8 cellular contexts compared by ENCODE assay signal in genomic region chr20:33663161-33664084, GRCh38. TPM values are rescaled to one million over a fixed set of nuclear protein-coding genes. Genes with fewer than 3 reads are reported as not detected.
DNase-seq lines count a peak whose midpoint lies in the region; ATAC-seq and TF ChIP-seq lines count a peak whose summit lies in the region.

No MANE protein-coding gene starts in this region.

- peak; percentile 71 for TF ChIP-seq POLR2A in erythroblast (IDR thresholded peaks at IDR 0.05; ENCODE audit: low read length)

- H3K9me3 ChIP-seq in HUES6 (ENCODE audit: control insufficient read depth, insufficient read depth, low read depth, low read length) (no peaks in the 10 kb centered on the region), mucosa of rectum (ENCODE audit: control insufficient read depth in 2 of 2, low read length in 2 of 2) (no peaks in the 10 kb centered on the region)

- DNase-seq in AG08396 (ENCODE audit: low spot score): peak; percentile 92
- DNase-seq in activated T-cell treated with anti-CD3 and anti-CD28 coated beads, Interleukin-2, amount 50 U/mL, for 1 hour: peak; percentile 82
- DNase-seq in erythroblast (lab: John Stamatoyannopoulos, UW): peak; percentile 88 to 91
- DNase-seq in stimulated activated CD8-positive, alpha-beta memory T cell treated with anti-CD3 and anti-CD28 coated beads, Interleukin-4, amount 100 ng/mL, for 48 hours: peak; percentile 87

- peak overlapping the region; percentile 79 for H3K9ac ChIP-seq in HUES6 (ENCODE audit: low read length)
- peak overlapping the region; percentile 73 to 93 for H3K9ac ChIP-seq in mucosa of rectum (ENCODE audit: low read depth in 1 of 2, low read length in 2 of 2)

- peaks cover 19% of the 10 kb centered on the region for H3K36me3 ChIP-seq in HUES6 (ENCODE audit: control insufficient read depth, insufficient read depth, low read length)
- H3K36me3 ChIP-seq in mucosa of rectum (ENCODE audit: control insufficient read depth in 2 of 2, insufficient read depth in 2 of 2, low read length in 2 of 2): peaks cover 2 to 7% of the 10 kb centered on the region in 2 donors

- H3K27ac ChIP-seq in HUES6 (ENCODE audit: low read depth, low read length) (peak overlapping the region; percentile 75), mucosa of rectum (ENCODE audit: low read depth in 2 of 2, low read length in 2 of 2) (peak overlapping the region; percentile 72 to 93)

- H3K27me3 ChIP-seq in HUES6 (ENCODE audit: control insufficient read depth, insufficient read depth, low read length) (peaks cover 6% of the 10 kb centered on the region), mucosa of rectum (ENCODE audit: control insufficient read depth in 2 of 2, insufficient read depth in 2 of 2, low read length in 2 of 2) (no peaks in the 10 kb centered on the region)

- ATAC-seq in GM19025 (IDR thresholded peaks at IDR 0.05; ENCODE audit: low read depth, unreplicated experiment): peak; percentile 34

- H3K4me3 ChIP-seq in HUES6 (ENCODE audit: low read depth, low read length) (peak overlapping the region; percentile 89), mucosa of rectum (ENCODE audit: low read length in 2 of 2) (peak overlapping the region; percentile 55 to 84)

- H3K4me1 ChIP-seq in HUES6 (ENCODE audit: control insufficient read depth, insufficient read depth, low read length) (peaks cover 33% of the 10 kb centered on the region), mucosa of rectum (ENCODE audit: control insufficient read depth in 2 of 2, insufficient read depth in 2 of 2, low read length in 2 of 2) (peaks cover 37 to 39% of the 10 kb centered on the region in 2 donors)

TF ChIP-seq in PFSK-1, 5 proteins besides CTCF, POLR2A, EP300 and RAD21:
- TF ChIP-seq TAF1 (IDR thresholded peaks at IDR 0.05; ENCODE audit: borderline replicate concordance, insufficient read depth, low read length) (peak; percentile 47; the same call in 1 of the 2 replicates), POLR2AphosphoS5 (IDR thresholded peaks at IDR 0.05; ENCODE audit: low read depth, low read length) (peak; percentile 85), SIN3A (IDR thresholded peaks at IDR 0.05; ENCODE audit: borderline replicate concordance, insufficient read depth, low read length) (0 out of 2 replicates have a peak, but pooled peaks have one; percentile 43), FOXP2 (optimal IDR thresholded peaks at IDR 0.05; ENCODE audit: borderline replicate concordance, extremely low read depth, extremely low read length, insufficient read depth) (peak; percentile 37), REST (IDR thresholded peaks at IDR 0.05; ENCODE audit: insufficient read depth in 1 of 2, low read depth in 2 of 2, low read length in 2 of 2) (no peak; a peak in 1 of 4 replicates)

RNA-seq across cellular contexts. Expression of gene C20orf144, which starts 1.3 kb away (rescaled TPM):
- polyA plus RNA-seq in PFSK-1 (2012; ENCODE audit: insufficient read length, low read depth): 0.18 TPM

RNA-seq across cellular contexts. Expression of gene ACTL10, which starts 3.3 kb away (rescaled TPM):
- 0.28 TPM for polyA plus RNA-seq in PFSK-1 (2012; ENCODE audit: insufficient read length, low read depth)

RNA-seq across cellular contexts. Expression of gene NECAB3, which starts 10.8 kb away (rescaled TPM):
- 48.5 TPM for polyA plus RNA-seq in PFSK-1 (2012; ENCODE audit: insufficient read length, low read depth)

RNA-seq across cellular contexts. Expression of gene E2F1, which starts 22.8 kb away (rescaled TPM):
- 26.3 TPM for polyA plus RNA-seq in PFSK-1 (2012; ENCODE audit: insufficient read length, low read depth)

RNA-seq across cellular contexts. Expression of gene PXMP4, which starts 56.7 kb away (rescaled TPM):
- polyA plus RNA-seq in PFSK-1 (2012; ENCODE audit: insufficient read length, low read depth): 6.9 TPM

Comparison
In these comparisons a context has a peak if more than half of its experiments do, and no peak if none do; other contexts are left out.
1. Peak in every context shown above with its lines: DNase-seq, ATAC-seq, H3K4me3 ChIP-seq and H3K27ac ChIP-seq.